15 cellular contexts compared by ENCODE assay signal in genomic region chr14:61516125-61516740, GRCh38.
DNase-seq lines count a peak whose midpoint lies in the region.
"Had no signal": no experiment of that assay in that cellular context is flagged by ENCODE, and none has a peak within 500 bp of the region (broad histone marks: within the 10 kb centered on the region; RNA-seq: fewer than 3 reads in every experiment).

No MANE protein-coding gene starts in this region.

- peaks cover 15% of the 10 kb centered on the region for H3K36me3 ChIP-seq in thymus (ENCODE audit: control insufficient read depth, insufficient read depth)
- H3K36me3 ChIP-seq: SJCRH30 had no signal

- in situ Hi-C loops in KBM-7 (cut with MboI; ENCODE audit: low pct_unique_long_range_greater_than_20kb, low sequenced_read_pairs) = no loop called here

- no peaks in the 10 kb centered on the region for H3K9me3 ChIP-seq in thymus (ENCODE audit: control insufficient read depth)
- H3K9me3 ChIP-seq: SJCRH30 had no signal

- DNase-seq in activated naive CD4-positive, alpha-beta T cell treated with anti-CD3 and anti-CD28 coated beads, Interleukin-2, amount 10 ng/mL, durations not matched to agents 7 days and 5 days = no peak
- DNase-seq in activated naive CD8-positive, alpha-beta T cell treated with anti-CD3 and anti-CD28 coated beads for 36 hours = no peak
- DNase-seq in immature natural killer cell = no peak
- DNase-seq in KBM-7 = no peak
- no peak for DNase-seq in AG20443 (ENCODE audit: low spot score)
- no peak for DNase-seq in NCI-H146 treated with DMSO at 0.1 percent for 48 hours (lab: John Stamatoyannopoulos, UW; ENCODE audit: unreplicated experiment)
- DNase-seq: activated naive CD4-positive, alpha-beta T cell; DMS 273 treated with DMSO at 0.1 percent for 48 hours; HCEC 1CT; kidney; SJCRH30; stimulated activated CD4-positive, alpha-beta T cell treated with anti-CD3 and anti-CD28 coated beads, Interleukin-2, amount 100 ng/mL, for 24 hours; stimulated activated CD8-positive, alpha-beta memory T cell treated with anti-CD3 and anti-CD28 coated beads, Interleukin-4, amount 100 ng/mL, for 48 hours had no signal

- no peak overlapping the region for H3K4me3 Mint-ChIP-seq in activated naive CD4-positive, alpha-beta T cell treated with anti-CD3 and anti-CD28 coated beads, Interleukin-2, amount 50 U/mL, for 24 hours
- H3K4me3 Mint-ChIP-seq in activated naive CD4-positive, alpha-beta T cell treated with anti-CD3 and anti-CD28 coated beads, Interleukin-2, amount 10 ng/mL, durations not matched to agents 7 days and 5 days = no peak overlapping the region
- H3K4me3 Mint-ChIP-seq in activated naive CD8-positive, alpha-beta T cell treated with anti-CD3 and anti-CD28 coated beads for 36 hours = no peak overlapping the region
- peak overlapping the region in 4 of 5 donors; percentile 54 to 79 (median 64) for H3K4me3 Mint-ChIP-seq in immature natural killer cell

- no peaks in the 10 kb centered on the region for H3K27me3 Mint-ChIP-seq in activated naive CD4-positive, alpha-beta T cell treated with anti-CD3 and anti-CD28 coated beads, Interleukin-2, amount 50 U/mL, for 24 hours
- H3K27me3 Mint-ChIP-seq in activated naive CD4-positive, alpha-beta T cell treated with anti-CD3 and anti-CD28 coated beads, Interleukin-2, amount 10 ng/mL, durations not matched to agents 7 days and 5 days = no peaks in the 10 kb centered on the region
- H3K27me3 Mint-ChIP-seq in activated naive CD8-positive, alpha-beta T cell treated with anti-CD3 and anti-CD28 coated beads for 36 hours = no peaks in the 10 kb centered on the region
- H3K27me3 Mint-ChIP-seq in immature natural killer cell (ENCODE audit: low read depth in 3 of 3) = peaks cover 9 to 35% (median 23%) of the 10 kb centered on the region in 3 donors

- peak overlapping the region; percentile 31 for H3K27ac ChIP-seq in thymus (ENCODE audit: low read depth)
- H3K27ac ChIP-seq: SJCRH30 had no signal

- WGBS in thymus = 67% methylated on average over 2 of the region's 2 CpGs

- H3K4me1 Mint-ChIP-seq in activated naive CD4-positive, alpha-beta T cell treated with anti-CD3 and anti-CD28 coated beads, Interleukin-2, amount 50 U/mL, for 24 hours = peaks cover 89% of the 10 kb centered on the region
- peaks cover 65% of the 10 kb centered on the region for H3K4me1 Mint-ChIP-seq in activated naive CD4-positive, alpha-beta T cell treated with anti-CD3 and anti-CD28 coated beads, Interleukin-2, amount 10 ng/mL, durations not matched to agents 7 days and 5 days
- H3K4me1 Mint-ChIP-seq in activated naive CD8-positive, alpha-beta T cell treated with anti-CD3 and anti-CD28 coated beads for 36 hours = peaks cover 82% of the 10 kb centered on the region
- H3K4me1 Mint-ChIP-seq in immature natural killer cell = peaks cover 91 to 100% of the 10 kb centered on the region in 2 donors

- H3K4me3 ChIP-seq in thymus (ENCODE audit: low read length) = no peak overlapping the region
- H3K4me3 ChIP-seq: SJCRH30 had no signal

- H3K9me3 Mint-ChIP-seq in activated naive CD4-positive, alpha-beta T cell treated with anti-CD3 and anti-CD28 coated beads, Interleukin-2, amount 50 U/mL, for 24 hours = no peaks in the 10 kb centered on the region
- H3K9me3 Mint-ChIP-seq in activated naive CD4-positive, alpha-beta T cell treated with anti-CD3 and anti-CD28 coated beads, Interleukin-2, amount 10 ng/mL, durations not matched to agents 7 days and 5 days = no peaks in the 10 kb centered on the region
- H3K9me3 Mint-ChIP-seq in activated naive CD8-positive, alpha-beta T cell treated with anti-CD3 and anti-CD28 coated beads for 36 hours = no peaks in the 10 kb centered on the region
- H3K9me3 Mint-ChIP-seq in immature natural killer cell = no peaks in the 10 kb centered on the region

- no peaks in the 10 kb centered on the region for H3K27me3 ChIP-seq in thymus (ENCODE audit: control insufficient read depth, insufficient read depth)
- H3K27me3 ChIP-seq: SJCRH30 had no signal

- H3K36me3 Mint-ChIP-seq in activated naive CD4-positive, alpha-beta T cell treated with anti-CD3 and anti-CD28 coated beads, Interleukin-2, amount 50 U/mL, for 24 hours = peaks cover 17% of the 10 kb centered on the region
- peaks cover 63% of the 10 kb centered on the region for H3K36me3 Mint-ChIP-seq in activated naive CD4-positive, alpha-beta T cell treated with anti-CD3 and anti-CD28 coated beads, Interleukin-2, amount 10 ng/mL, durations not matched to agents 7 days and 5 days
- peaks cover 63% of the 10 kb centered on the region for H3K36me3 Mint-ChIP-seq in activated naive CD8-positive, alpha-beta T cell treated with anti-CD3 and anti-CD28 coated beads for 36 hours
- peaks cover 0 to 13% (median 11%) of the 10 kb centered on the region in 3 donors for H3K36me3 Mint-ChIP-seq in immature natural killer cell

- H3K27ac Mint-ChIP-seq in activated naive CD4-positive, alpha-beta T cell treated with anti-CD3 and anti-CD28 coated beads, Interleukin-2, amount 50 U/mL, for 24 hours = peak overlapping the region; percentile 19
- no peak overlapping the region for H3K27ac Mint-ChIP-seq in activated naive CD4-positive, alpha-beta T cell treated with anti-CD3 and anti-CD28 coated beads, Interleukin-2, amount 10 ng/mL, durations not matched to agents 7 days and 5 days
- peak overlapping the region; percentile 70 for H3K27ac Mint-ChIP-seq in activated naive CD8-positive, alpha-beta T cell treated with anti-CD3 and anti-CD28 coated beads for 36 hours
- peak overlapping the region; percentile 76 to 93 (median 90) for H3K27ac Mint-ChIP-seq in immature natural killer cell

- CTCF ChIA-PET in activated naive CD4-positive, alpha-beta T cell treated with anti-CD3 and anti-CD28 coated beads, Interleukin-2, amount 10 ng/mL, durations not matched to agents 7 days and 5 days (lab: Charles Lee) = interaction anchor here (0.8 kb wide), 1 partner anchor 10 kb away, joined by 3 read pairs; no protein-coding TSS in a partner anchor

- peaks cover 5% of the 10 kb centered on the region for H3K4me1 ChIP-seq in thymus (ENCODE audit: control insufficient read depth, insufficient read depth, low read length)
- H3K4me1 ChIP-seq: SJCRH30 had no signal

Comparison
In these comparisons a context has a peak if more than half of its experiments do, and no peak if none do; other contexts are left out.
1. H3K4me3 Mint-ChIP-seq: peak in immature natural killer cell (4 of 5); none in activated naive CD4-positive, alpha-beta T cell treated with anti-CD3 and anti-CD28 coated beads, Interleukin-2, amount 50 U/mL, for 24 hours (single experiment), activated naive CD4-positive, alpha-beta T cell treated with anti-CD3 and anti-CD28 coated beads, Interleukin-2, amount 10 ng/mL, durations not matched to agents 7 days and 5 days (single experiment) and activated naive CD8-positive, alpha-beta T cell treated with anti-CD3 and anti-CD28 coated beads for 36 hours (single experiment).